8 cellular contexts compared by ENCODE assay signal in the genomic region with DNA sequence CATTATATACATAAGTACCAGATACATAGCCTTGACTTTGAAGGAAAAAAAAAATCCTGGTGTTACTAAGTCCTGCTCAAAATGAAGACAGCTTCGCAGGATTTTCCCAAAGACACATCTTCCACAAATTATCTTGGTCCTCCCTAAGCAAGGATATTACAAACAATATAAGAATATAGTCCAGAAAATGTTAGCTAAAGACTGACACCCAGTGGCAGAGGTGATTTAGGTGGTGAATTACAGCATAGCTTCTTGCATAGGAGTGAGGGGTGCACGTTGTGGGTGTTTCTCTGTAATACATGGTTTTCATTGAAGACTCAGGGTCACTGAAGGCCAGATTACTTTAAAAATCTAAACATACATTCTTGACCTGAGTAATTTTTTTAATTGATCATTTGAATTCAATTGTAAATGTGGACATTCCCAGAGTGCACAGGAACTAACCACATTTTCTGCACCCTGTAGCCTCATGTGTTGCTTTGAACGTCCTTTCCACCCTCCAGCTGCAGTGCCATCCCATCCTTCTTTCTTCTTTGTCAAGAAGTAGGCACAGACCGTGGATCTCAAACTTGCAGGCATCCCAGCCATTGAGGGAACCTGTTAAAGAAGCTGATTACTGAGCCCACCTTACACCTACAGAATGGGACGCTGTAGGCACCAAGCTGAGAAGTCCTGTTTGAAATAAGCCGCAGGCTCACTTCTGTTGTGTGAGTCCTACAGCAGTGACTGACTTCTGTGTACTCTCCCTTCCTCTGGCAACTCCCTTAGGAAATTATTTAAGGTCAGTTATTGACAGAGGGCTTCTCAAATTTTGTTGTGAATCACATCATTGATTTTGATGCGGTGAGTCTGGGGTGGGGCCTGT.
A peak's percentile ranks its signal among the peaks of the same experiment; 100 is the strongest.
DNase-seq lines count a peak whose midpoint lies in the region; ATAC-seq, FAIRE-seq and TF ChIP-seq lines count a peak whose summit lies in the region.

No MANE protein-coding gene starts in this region.

- no peak for TF ChIP-seq POLR2A in vagina (IDR thresholded peaks at IDR 0.05)

- H3K27ac ChIP-seq in RWPE2 (ENCODE audit: poor library complexity, severe bottlenecking) (no peak overlapping the region), smooth muscle cell (ENCODE audit: low read depth) (no peak overlapping the region), vagina (no peak overlapping the region)

- no peak overlapping the region for H3K4me3 ChIP-seq in RWPE2 (ENCODE audit: severe bottlenecking)
- no peak overlapping the region for H3K4me3 ChIP-seq in smooth muscle cell
- H3K4me3 ChIP-seq in vagina, result no peak overlapping the region

- peak; percentile 81 for ATAC-seq in RWPE2 (ENCODE audit: low read depth)
- no peak for ATAC-seq in HG03442 (IDR thresholded peaks at IDR 0.05; ENCODE audit: unreplicated experiment)

- no peaks in the 10 kb centered on the region for H3F3A ChIP-seq in smooth muscle cell (ENCODE audit: low read depth)

- WGBS in smooth muscle cell (ENCODE audit: low lambda C conversion rate), result 62% methylated on average over 7 of the region's 7 CpGs

- H3K9ac ChIP-seq in smooth muscle cell (ENCODE audit: low read depth), result no peak overlapping the region

- H3K4me2 ChIP-seq in smooth muscle cell, result no peak overlapping the region

- no peak for FAIRE-seq in HTR-8/SVneo (lab: Jason Lieb, UNC)

- peak; percentile 78 for TF ChIP-seq CTCF in RWPE2 (IDR thresholded peaks at IDR 0.05; ENCODE audit: poor library complexity, severe bottlenecking)
- peak; percentile 41 for TF ChIP-seq CTCF in smooth muscle cell (IDR thresholded peaks at IDR 0.05; ENCODE audit: borderline replicate concordance, insufficient read depth, poor library complexity, severe bottlenecking)
- peak in 1 of 3 experiments; percentile 18 for TF ChIP-seq CTCF in vagina (IDR thresholded peaks at IDR 0.05)

- peak; percentile 14 for DNase-seq in activated T-cell treated with anti-CD3 and anti-CD28 coated beads for 24 hours (ENCODE audit: low read depth)
- no peak for DNase-seq in activated T-cell treated with anti-CD3 and anti-CD28 coated beads, Interleukin-2, amount 50 U/mL, for 48 hours
- DNase-seq in HTR-8/SVneo (ENCODE audit: insufficient read length, low spot score), result peak; percentile 28
- DNase-seq in RWPE2 (ENCODE audit: low spot score), result no peak
- peak; percentile 56 for DNase-seq in fibroblast of peridontal ligament (ENCODE audit: extremely low read depth)
- DNase-seq in smooth muscle cell (lab: John Stamatoyannopoulos, UW; ENCODE audit: unreplicated experiment), result no peak
- no peak for DNase-seq in vagina (ENCODE audit: extremely low spot score in 2 of 2)

- no peaks in the 10 kb centered on the region for H4K20me1 ChIP-seq in smooth muscle cell (ENCODE audit: low read depth)

- intact Hi-C loops in vagina (cut with DNase I), result no loop called here

- H3K27me3 ChIP-seq in RWPE2 (ENCODE audit: insufficient read depth, poor library complexity, severe bottlenecking) (no peaks in the 10 kb centered on the region), smooth muscle cell (ENCODE audit: low read depth) (no peaks in the 10 kb centered on the region), vagina (no peaks in the 10 kb centered on the region)

- no peaks in the 10 kb centered on the region for H3K36me3 ChIP-seq in RWPE2 (ENCODE audit: low read depth)
- H3K36me3 ChIP-seq in smooth muscle cell (ENCODE audit: low read depth), result no peaks in the 10 kb centered on the region
- no peaks in the 10 kb centered on the region for H3K36me3 ChIP-seq in vagina

- peaks cover 10% of the 10 kb centered on the region for H3K4me1 ChIP-seq in RWPE2 (ENCODE audit: insufficient read depth, poor library complexity, severe bottlenecking)
- H3K4me1 ChIP-seq in smooth muscle cell (ENCODE audit: low read depth), result no peaks in the 10 kb centered on the region
- H3K4me1 ChIP-seq in vagina, result no peaks in the 10 kb centered on the region

- no peak overlapping the region for H2AFZ ChIP-seq in smooth muscle cell (ENCODE audit: low read depth)

- no peaks in the 10 kb centered on the region for H3K79me2 ChIP-seq in smooth muscle cell (ENCODE audit: low read depth)

- H3K9me3 ChIP-seq in RWPE2 (ENCODE audit: severe bottlenecking), result no peaks in the 10 kb centered on the region
- no peaks in the 10 kb centered on the region for H3K9me3 ChIP-seq in smooth muscle cell (replicated peaks; ENCODE audit: low read depth)
- no peaks in the 10 kb centered on the region for H3K9me3 ChIP-seq in vagina

Comparison
In these comparisons a context has a peak if more than half of its experiments do, and no peak if none do; other contexts are left out.
1. DNase-seq: peak in activated T-cell treated with anti-CD3 and anti-CD28 coated beads for 24 hours (single experiment), HTR-8/SVneo (single experiment) and fibroblast of peridontal ligament (single experiment); none in activated T-cell treated with anti-CD3 and anti-CD28 coated beads, Interleukin-2, amount 50 U/mL, for 48 hours (0 of 2), RWPE2 (single experiment), smooth muscle cell (single experiment) and vagina (0 of 2).